23 cellular contexts compared by ENCODE assay signal in the genomic region with DNA sequence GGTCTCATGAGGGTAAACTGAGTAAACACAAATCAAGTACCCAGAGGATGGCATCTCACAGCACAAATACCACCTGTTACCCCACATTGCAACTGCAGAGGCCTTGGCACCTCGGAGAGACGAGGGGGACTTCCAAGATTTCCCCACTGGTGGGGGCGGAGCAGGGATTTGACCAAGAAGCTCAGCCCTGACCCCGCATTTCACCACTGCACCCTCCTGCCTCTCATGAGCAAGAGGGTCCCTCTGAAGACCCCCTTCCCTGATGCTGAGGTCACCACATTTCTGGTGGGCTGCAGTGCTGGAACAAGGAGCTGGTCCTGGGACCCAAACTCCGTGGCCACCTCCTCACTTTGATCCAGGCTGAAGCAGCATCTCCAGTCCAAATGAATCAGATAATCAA.
"Had no signal": no experiment of that assay in that cellular context is flagged by ENCODE, and none has a peak within 500 bp of the region (broad histone marks: within the 10 kb centered on the region; RNA-seq: fewer than 3 reads in every experiment).

No MANE protein-coding gene starts in this region.

- H3K4me3 ChIP-seq: adrenal gland, SJCRH30 had no signal

- ATAC-seq: activated CD8-positive, alpha-beta T cell treated with anti-CD3 and anti-CD28 coated beads, Interleukin-2, amount 10 ng/mL, durations not matched to agents 7 days and 5 days; activated T-cell treated with anti-CD3 and anti-CD28 coated beads, Interleukin-2, amount 50 U/mL, for 72 hours had no signal

- H3K36me3 ChIP-seq: adrenal gland, SJCRH30 had no signal

- H3K9me3 ChIP-seq: adrenal gland, SJCRH30, SK-N-SH had no signal

- H3K27ac ChIP-seq: SJCRH30, VCaP had no signal

- H3K36me3 Mint-ChIP-seq: activated naive CD8-positive, alpha-beta T cell treated with anti-CD3 and anti-CD28 coated beads, Interleukin-2, amount 10 ng/mL, durations not matched to agents 7 days and 5 days had no signal

- H3K27ac Mint-ChIP-seq: activated CD8-positive, alpha-beta T cell treated with anti-CD3 and anti-CD28 coated beads, Interleukin-2, amount 10 ng/mL, durations not matched to agents 7 days and 5 days; activated naive CD8-positive, alpha-beta T cell treated with anti-CD3 and anti-CD28 coated beads, Interleukin-2, amount 10 ng/mL, durations not matched to agents 7 days and 5 days; activated T-cell treated with anti-CD3 and anti-CD28 coated beads, Interleukin-2, amount 50 U/mL, for 72 hours; activated T-helper 2 cell treated with anti-CD3 and anti-CD28 coated beads, Interferon-gamma antibody, Interleukin-2, Interleukin-4, amounts not matched to agents 10 μg/mL and 5 μg/mL and 100 μg/mL, durations not matched to agents 14 hours and 24 hours and 36 hours had no signal

- H3K4me1 Mint-ChIP-seq: activated naive CD8-positive, alpha-beta T cell treated with anti-CD3 and anti-CD28 coated beads, Interleukin-2, amount 10 ng/mL, durations not matched to agents 7 days and 5 days had no signal

- H3K4me3 Mint-ChIP-seq: activated CD8-positive, alpha-beta T cell treated with anti-CD3 and anti-CD28 coated beads, Interleukin-2, amount 10 ng/mL, durations not matched to agents 7 days and 5 days; activated naive CD8-positive, alpha-beta T cell treated with anti-CD3 and anti-CD28 coated beads, Interleukin-2, amount 10 ng/mL, durations not matched to agents 7 days and 5 days; activated T-cell treated with anti-CD3 and anti-CD28 coated beads, Interleukin-2, amount 50 U/mL, for 72 hours had no signal

- DNase-seq: activated CD4-positive, alpha-beta T cell treated with anti-CD3 and anti-CD28 coated beads, Interleukin-2, amount 50 U/mL, for 1 hour; activated CD4-positive, CD25-positive, alpha-beta regulatory T cell; activated CD8-positive, alpha-beta T cell treated with anti-CD3 and anti-CD28 coated beads, Interleukin-2, amount 10 ng/mL, durations not matched to agents 7 days and 5 days; activated naive CD4-positive, alpha-beta T cell treated with anti-CD3 and anti-CD28 coated beads, Interleukin-2, amount 50 U/mL, for 16 hours; activated naive CD8-positive, alpha-beta T cell treated with anti-CD3 and anti-CD28 coated beads, Interleukin-2, amount 10 ng/mL, durations not matched to agents 7 days and 5 days; activated T-cell treated with anti-CD3 and anti-CD28 coated beads, Interleukin-2, amount 50 U/mL, for 72 hours; anterior cingulate cortex; cerebellar nuclear complex; Kasumi-1; KBM-7; NCI-H1105 treated with DMSO at 0.1 percent for 48 hours; NCI-H1436 treated with DMSO at 0.1 percent for 48 hours; NCI-H187; NCI-H2081; NCI-H510A treated with DMSO at 0.1 percent for 48 hours; NCI-H69; Right ventricle myocardium superior; SJCRH30; SK-N-SH; T-helper 1 cell had no signal
